Comparison of ENCODE assay signal across 17 cellular contexts in genomic region chr4:100016191-100016590, GRCh38.
DNase-seq lines count a peak whose midpoint lies in the region; TF ChIP-seq lines count a peak whose summit lies in the region.
"Had no signal": no experiment of that assay in that cellular context is flagged by ENCODE, and none has a peak within 500 bp of the region (broad histone marks: within the 10 kb centered on the region; RNA-seq: fewer than 3 reads in every experiment).

No MANE protein-coding gene starts in this region.

- H3K27me3 ChIP-seq in dorsolateral prefrontal cortex, result no peaks in the 10 kb centered on the region

- CTCF ChIA-PET in activated naive CD4-positive, alpha-beta T cell treated with anti-CD3 and anti-CD28 coated beads for 36 hours (lab: Charles Lee), result no interaction called here

- H3K9me3 Mint-ChIP-seq in HFFc6, result peaks cover 4% of the 10 kb centered on the region; the same call in 1 of the 2 replicates
- no peaks in the 10 kb centered on the region for H3K9me3 Mint-ChIP-seq in activated naive CD4-positive, alpha-beta T cell treated with anti-CD3 and anti-CD28 coated beads for 36 hours
- H3K9me3 Mint-ChIP-seq: CD4-positive, alpha-beta memory T cell had no signal

- TF ChIP-seq CTCF in C4-2B (conservative IDR thresholded peaks at IDR 0.05) (no peak), HFFc6 (IDR thresholded peaks at IDR 0.05) (no peak), astrocyte of the spinal cord (IDR thresholded peaks at IDR 0.05; ENCODE audit: low read depth, low read length) (no peak), dorsolateral prefrontal cortex (IDR thresholded peaks at IDR 0.05 in 54 of 56, conservative IDR thresholded peaks at IDR 0.05 in 2 of 56; ENCODE audit: low read depth in 1 of 56, partially characterized antibody in 56 of 56) (no peak)

- H3K27ac ChIP-seq in C4-2B (peak overlapping the region; percentile 17; the same call in 1 of the 2 replicates), dorsolateral prefrontal cortex (no peak overlapping the region)
- H3K27ac ChIP-seq: GM23248 had no signal

- H3K27ac Mint-ChIP-seq in HFFc6, result no peak overlapping the region
- H3K27ac Mint-ChIP-seq in activated naive CD4-positive, alpha-beta T cell treated with anti-CD3 and anti-CD28 coated beads for 36 hours, result no peak overlapping the region
- H3K27ac Mint-ChIP-seq: B cell; CD4-positive, alpha-beta memory T cell; IgD-negative memory B cell had no signal

- DNase-seq in HFFc6 (peak; percentile 48), astrocyte of the spinal cord (ENCODE audit: low read depth, low spot score) (peak; percentile 8), iris pigment epithelial cell (ENCODE audit: low read depth) (peak; percentile 86), dorsolateral prefrontal cortex (no peak), midbrain (lab: John Stamatoyannopoulos, UW) (no peak)
- no peak for DNase-seq in activated CD4-positive, alpha-beta T cell treated with anti-CD3 and anti-CD28 coated beads, Interleukin-2, amount 50 U/mL, for 4 hours
- DNase-seq in activated naive CD4-positive, alpha-beta T cell treated with anti-CD3 and anti-CD28 coated beads for 36 hours, result no peak
- DNase-seq: CD4-positive, alpha-beta memory T cell; GM23248; NCI-H1105 treated with DMSO at 0.1 percent for 48 hours; NCI-H1694 treated with DMSO at 0.1 percent for 48 hours; NCI-H2107; NCI-H2227 treated with DMSO at 0.1 percent for 48 hours; NCI-H524 had no signal

- H3K27me3 Mint-ChIP-seq in HFFc6 (ENCODE audit: insufficient read depth), result no peaks in the 10 kb centered on the region
- H3K27me3 Mint-ChIP-seq in activated naive CD4-positive, alpha-beta T cell treated with anti-CD3 and anti-CD28 coated beads for 36 hours (ENCODE audit: low read depth), result no peaks in the 10 kb centered on the region

- intact Hi-C loops in dorsolateral prefrontal cortex (cut with DNase I), result no loop called here
- intact Hi-C loops in activated naive CD4-positive, alpha-beta T cell treated with anti-CD3 and anti-CD28 coated beads for 36 hours (cut with micrococcal nuclease), result loop anchor here (5.0 kb wide), 1 partner anchor 1006 kb away; no protein-coding TSS in a partner anchor

- no peak overlapping the region for H3K4me3 ChIP-seq in astrocyte of the spinal cord (ENCODE audit: low read depth, low read length)
- H3K4me3 ChIP-seq in dorsolateral prefrontal cortex, result no peak overlapping the region
- H3K4me3 ChIP-seq: GM23248 had no signal

- peaks cover 34% of the 10 kb centered on the region for H3K4me1 Mint-ChIP-seq in HFFc6 (ENCODE audit: low read depth)
- H3K4me1 Mint-ChIP-seq in activated naive CD4-positive, alpha-beta T cell treated with anti-CD3 and anti-CD28 coated beads for 36 hours (ENCODE audit: low read depth), result peaks cover 10% of the 10 kb centered on the region
- H3K4me1 Mint-ChIP-seq: B cell; CD4-positive, alpha-beta memory T cell; IgD-negative memory B cell had no signal

- in situ Hi-C loops in astrocyte of the spinal cord (cut with HindIII; ENCODE audit: low sequenced_read_pairs), result no loop called here

- no peaks in the 10 kb centered on the region for H3K36me3 Mint-ChIP-seq in HFFc6 (ENCODE audit: low read depth)
- no peaks in the 10 kb centered on the region for H3K36me3 Mint-ChIP-seq in activated naive CD4-positive, alpha-beta T cell treated with anti-CD3 and anti-CD28 coated beads for 36 hours (ENCODE audit: low read depth)
- H3K36me3 Mint-ChIP-seq: CD4-positive, alpha-beta memory T cell; IgD-negative memory B cell had no signal

- H3K4me3 Mint-ChIP-seq in HFFc6, result no peak overlapping the region
- no peak overlapping the region for H3K4me3 Mint-ChIP-seq in activated naive CD4-positive, alpha-beta T cell treated with anti-CD3 and anti-CD28 coated beads for 36 hours
- H3K4me3 Mint-ChIP-seq: B cell; CD4-positive, alpha-beta memory T cell; IgD-negative memory B cell had no signal

Comparison
In these comparisons a context has a peak if more than half of its experiments do, and no peak if none do; other contexts are left out.
1. DNase-seq: peak in HFFc6 (single experiment), astrocyte of the spinal cord (single experiment) and iris pigment epithelial cell (single experiment); none in dorsolateral prefrontal cortex (0 of 10), activated CD4-positive, alpha-beta T cell treated with anti-CD3 and anti-CD28 coated beads, Interleukin-2, amount 50 U/mL, for 4 hours (0 of 2), midbrain (single experiment) and activated naive CD4-positive, alpha-beta T cell treated with anti-CD3 and anti-CD28 coated beads for 36 hours (single experiment).